In the genomic region with DNA sequence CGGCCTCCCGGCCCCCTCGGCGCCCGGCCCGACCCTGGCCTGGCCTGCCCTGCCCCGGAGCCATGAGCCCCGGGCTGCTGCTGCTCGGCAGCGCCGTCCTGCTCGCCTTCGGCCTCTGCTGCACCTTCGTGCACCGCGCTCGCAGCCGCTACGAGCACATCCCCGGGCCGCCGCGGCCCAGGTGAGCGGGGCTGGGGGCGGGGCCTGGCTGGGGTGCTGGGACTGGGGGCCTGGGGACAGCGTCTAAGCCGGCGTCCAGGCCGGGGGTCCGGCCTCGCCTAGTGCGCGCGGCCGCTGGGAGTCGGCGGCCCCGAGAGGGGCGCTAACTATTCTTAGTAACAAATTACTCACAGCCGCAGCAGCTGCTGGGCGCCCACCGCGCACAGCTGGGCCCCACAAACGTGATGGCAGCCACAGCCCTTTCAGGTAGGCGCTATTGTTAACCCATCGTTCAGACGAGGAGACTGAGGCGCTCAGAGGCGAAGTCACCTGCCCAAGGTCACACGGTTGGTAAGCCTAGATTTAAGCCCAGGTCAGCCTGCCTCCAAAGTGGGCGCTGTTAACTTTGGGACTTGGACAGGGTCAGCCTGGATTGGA, we compare ENCODE assay signal across 8 cellular contexts. TPM values are rescaled to one million over a fixed set of nuclear protein-coding genes. Genes with fewer than 3 reads are reported as not detected.
A peak's percentile ranks its signal among the peaks of the same experiment; 100 is the strongest.
DNase-seq lines count a peak whose midpoint lies in the region; ATAC-seq and TF ChIP-seq lines count a peak whose summit lies in the region.

No MANE protein-coding gene starts in this region.

- H3K4me3 ChIP-seq in HAP-1 = peak overlapping the region; percentile 27
- H3K4me3 ChIP-seq in Peyer's patch = peak overlapping the region; percentile 50 to 80 (median 74)
- H3K4me3 ChIP-seq in iPS-20b (ENCODE audit: low read length) = peak overlapping the region; percentile 64
- H3K4me3 ChIP-seq in thymus (ENCODE audit: low read length) = peak overlapping the region; percentile 72

- DNase-seq in HAP-1 (ENCODE audit: low spot score in 2 of 2) (no peak), Peyer's patch (no peak), GM19238 (ENCODE audit: insufficient read length, low spot score) (no peak)
- no peak for DNase-seq in activated CD4-positive, alpha-beta memory T cell treated with anti-CD3 and anti-CD28 coated beads, Interleukin-2, amount 10 ng/mL, durations not matched to agents 7 days and 5 days
- DNase-seq in activated CD4-positive, alpha-beta T cell treated with anti-CD3 and anti-CD28 coated beads for 1 hour = no peak

- peak overlapping the region in 2 of 4 donors; percentile 65 for H3K27ac ChIP-seq in Peyer's patch
- no peak overlapping the region for H3K27ac ChIP-seq in iPS-20b (ENCODE audit: low read length)
- no peak overlapping the region for H3K27ac ChIP-seq in thymus (ENCODE audit: low read depth)

- H3K27ac Mint-ChIP-seq in activated CD4-positive, alpha-beta memory T cell treated with anti-CD3 and anti-CD28 coated beads, Interleukin-2, amount 10 ng/mL, durations not matched to agents 7 days and 5 days = no peak overlapping the region

- 5% methylated on average over 51 of the region's 51 CpGs for WGBS in thymus

- no peaks in the 10 kb centered on the region for H3K9me3 Mint-ChIP-seq in activated CD4-positive, alpha-beta memory T cell treated with anti-CD3 and anti-CD28 coated beads, Interleukin-2, amount 10 ng/mL, durations not matched to agents 7 days and 5 days

- TF ChIP-seq POLR2A in Peyer's patch (IDR thresholded peaks at IDR 0.05) = no peak

- H3K9ac ChIP-seq in iPS-20b (ENCODE audit: low read depth, low read length) = peak overlapping the region; percentile 16; the same call in 1 of the 2 replicates

- no peaks in the 10 kb centered on the region for H3K36me3 Mint-ChIP-seq in activated CD4-positive, alpha-beta memory T cell treated with anti-CD3 and anti-CD28 coated beads, Interleukin-2, amount 10 ng/mL, durations not matched to agents 7 days and 5 days (ENCODE audit: low read depth)

- peaks cover 11% of the 10 kb centered on the region for H3K27me3 ChIP-seq in HAP-1 (ENCODE audit: low read depth)
- H3K27me3 ChIP-seq in Peyer's patch = no peaks in the 10 kb centered on the region
- H3K27me3 ChIP-seq in iPS-20b (ENCODE audit: insufficient read depth, low read length) = peaks cover 4% of the 10 kb centered on the region; the same call in 1 of the 2 replicates
- H3K27me3 ChIP-seq in thymus (ENCODE audit: control insufficient read depth, insufficient read depth) = no peaks in the 10 kb centered on the region

- H3K9me3 ChIP-seq in HAP-1 = no peaks in the 10 kb centered on the region
- H3K9me3 ChIP-seq in Peyer's patch = no peaks in the 10 kb centered on the region
- no peaks in the 10 kb centered on the region for H3K9me3 ChIP-seq in iPS-20b (ENCODE audit: insufficient read depth, low read depth, low read length)
- no peaks in the 10 kb centered on the region for H3K9me3 ChIP-seq in thymus (ENCODE audit: control insufficient read depth)

- CTCF ChIA-PET in activated CD4-positive, alpha-beta memory T cell treated with anti-CD3 and anti-CD28 coated beads, Interleukin-2, amount 10 ng/mL, durations not matched to agents 7 days and 5 days (lab: Charles Lee) = interaction anchor here (0.6 to 1.6 kb wide), 11 partner anchors 10 to 262 kb away, joined by 3 read pairs; partner anchors contain the start of gene EML1

- H3K36me3 ChIP-seq in HAP-1 (replicated peaks) (no peaks in the 10 kb centered on the region), Peyer's patch (no peaks in the 10 kb centered on the region), iPS-20b (ENCODE audit: insufficient read depth, low read depth, low read length) (no peaks in the 10 kb centered on the region), thymus (ENCODE audit: control insufficient read depth, insufficient read depth) (no peaks in the 10 kb centered on the region)

- H3K27me3 Mint-ChIP-seq in activated CD4-positive, alpha-beta memory T cell treated with anti-CD3 and anti-CD28 coated beads, Interleukin-2, amount 10 ng/mL, durations not matched to agents 7 days and 5 days = peaks cover 35% of the 10 kb centered on the region

- no peak overlapping the region for H3K4me3 Mint-ChIP-seq in activated CD4-positive, alpha-beta memory T cell treated with anti-CD3 and anti-CD28 coated beads, Interleukin-2, amount 10 ng/mL, durations not matched to agents 7 days and 5 days

- H3K4me1 Mint-ChIP-seq in activated CD4-positive, alpha-beta memory T cell treated with anti-CD3 and anti-CD28 coated beads, Interleukin-2, amount 10 ng/mL, durations not matched to agents 7 days and 5 days = peaks cover 17% of the 10 kb centered on the region

- peak in 1 of 6 experiments; percentile 2 for TF ChIP-seq CTCF in Peyer's patch (IDR thresholded peaks at IDR 0.05)

- POLR2A ChIA-PET in activated CD4-positive, alpha-beta memory T cell treated with anti-CD3 and anti-CD28 coated beads, Interleukin-2, amount 10 ng/mL, durations not matched to agents 7 days and 5 days (lab: Charles Lee) = interaction anchor here (0.7 to 1.2 kb wide), 8 partner anchors 13 to 204 kb away, joined by 3 to 6 read pairs (median 4); partner anchors contain the start of genes CCDC85C and SETD3

- ATAC-seq in GM18517 (IDR thresholded peaks at IDR 0.05; ENCODE audit: unreplicated experiment) = peak; percentile 39

- no peaks in the 10 kb centered on the region; the same call in 1 of the 2 replicates for H3K4me1 ChIP-seq in HAP-1
- H3K4me1 ChIP-seq in Peyer's patch = peaks cover 8 to 16% (median 12%) of the 10 kb centered on the region in 4 donors
- peaks cover 5% of the 10 kb centered on the region; the same call in 1 of the 2 replicates for H3K4me1 ChIP-seq in iPS-20b (ENCODE audit: insufficient read depth, low read length)
- peaks cover 18% of the 10 kb centered on the region for H3K4me1 ChIP-seq in thymus (ENCODE audit: control insufficient read depth, insufficient read depth, low read length)

- in situ Hi-C loops in HAP-1 (cut with MboI; ENCODE audit: low sequenced_read_pairs) = no loop called here

RNA-seq across cellular contexts. Expression of gene CYP46A1, which starts 0.4 kb away (rescaled TPM):
- total RNA-seq in Peyer's patch = 1 to 10 TPM in 1 of 4 donors, under 1 TPM in 1, not detected in 2; 0.13 to 2.5 TPM
- polyA plus RNA-seq in thymus = 0.62 TPM
- under 1 TPM; 0.13 to 0.23 TPM for total RNA-seq in activated CD4-positive, alpha-beta memory T cell treated with anti-CD3 and anti-CD28 coated beads, Interleukin-2, amount 10 ng/mL, durations not matched to agents 7 days and 5 days

RNA-seq across cellular contexts. Expression of gene HHIPL1, which starts 39.5 kb away (rescaled TPM):
- total RNA-seq in Peyer's patch = 1 to 10 TPM in 2 of 4 donors, under 1 TPM in 2; 0.88 to 2.5 (median 1.0) TPM
- polyA plus RNA-seq in thymus = 0.23 TPM
- under 1 TPM; 0.08 to 0.10 TPM for total RNA-seq in activated CD4-positive, alpha-beta memory T cell treated with anti-CD3 and anti-CD28 coated beads, Interleukin-2, amount 10 ng/mL, durations not matched to agents 7 days and 5 days
